Comparison of ENCODE assay signal across 1 cellular context in the genomic region with DNA sequence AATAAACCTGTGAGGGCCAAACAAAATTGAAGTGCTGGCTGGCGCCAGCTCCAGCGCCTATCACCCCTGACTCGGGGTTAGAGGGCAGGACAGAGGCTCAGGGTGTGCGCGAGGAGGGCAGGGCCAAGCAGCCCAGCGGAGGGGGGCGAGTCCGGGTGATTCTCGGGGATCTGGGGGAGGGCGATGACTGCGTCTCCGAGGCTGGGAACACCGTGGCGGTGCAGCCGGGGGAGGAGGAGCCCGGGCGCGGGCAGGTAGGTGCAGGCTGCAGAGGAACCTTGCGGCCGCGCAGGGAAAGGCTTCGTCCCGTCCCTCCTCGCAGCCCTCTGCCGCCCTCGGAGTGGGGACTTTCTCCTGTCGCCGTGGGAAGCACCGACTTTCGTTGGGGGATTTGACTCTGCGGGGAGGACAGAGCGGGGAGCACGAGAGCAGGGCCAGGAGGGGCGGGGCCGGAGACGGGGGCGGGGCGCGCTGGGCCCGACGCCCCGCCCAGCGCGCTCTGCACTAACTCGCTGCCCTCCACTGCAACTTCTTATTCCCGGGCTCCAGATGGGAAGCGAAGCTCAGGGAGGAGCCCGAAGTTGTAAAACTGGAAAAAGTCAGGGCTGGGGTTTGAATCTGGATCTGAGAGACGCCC.
TF ChIP-seq lines count a peak whose summit lies in the region.

No MANE protein-coding gene starts in this region.

TF ChIP-seq in SK-N-SH treated with all-trans-retinoic acid at 6 μM for 48 hours, 23 proteins besides CTCF, POLR2A, EP300 and RAD21 (continued from another document):
- TF ChIP-seq, protein P1, sequence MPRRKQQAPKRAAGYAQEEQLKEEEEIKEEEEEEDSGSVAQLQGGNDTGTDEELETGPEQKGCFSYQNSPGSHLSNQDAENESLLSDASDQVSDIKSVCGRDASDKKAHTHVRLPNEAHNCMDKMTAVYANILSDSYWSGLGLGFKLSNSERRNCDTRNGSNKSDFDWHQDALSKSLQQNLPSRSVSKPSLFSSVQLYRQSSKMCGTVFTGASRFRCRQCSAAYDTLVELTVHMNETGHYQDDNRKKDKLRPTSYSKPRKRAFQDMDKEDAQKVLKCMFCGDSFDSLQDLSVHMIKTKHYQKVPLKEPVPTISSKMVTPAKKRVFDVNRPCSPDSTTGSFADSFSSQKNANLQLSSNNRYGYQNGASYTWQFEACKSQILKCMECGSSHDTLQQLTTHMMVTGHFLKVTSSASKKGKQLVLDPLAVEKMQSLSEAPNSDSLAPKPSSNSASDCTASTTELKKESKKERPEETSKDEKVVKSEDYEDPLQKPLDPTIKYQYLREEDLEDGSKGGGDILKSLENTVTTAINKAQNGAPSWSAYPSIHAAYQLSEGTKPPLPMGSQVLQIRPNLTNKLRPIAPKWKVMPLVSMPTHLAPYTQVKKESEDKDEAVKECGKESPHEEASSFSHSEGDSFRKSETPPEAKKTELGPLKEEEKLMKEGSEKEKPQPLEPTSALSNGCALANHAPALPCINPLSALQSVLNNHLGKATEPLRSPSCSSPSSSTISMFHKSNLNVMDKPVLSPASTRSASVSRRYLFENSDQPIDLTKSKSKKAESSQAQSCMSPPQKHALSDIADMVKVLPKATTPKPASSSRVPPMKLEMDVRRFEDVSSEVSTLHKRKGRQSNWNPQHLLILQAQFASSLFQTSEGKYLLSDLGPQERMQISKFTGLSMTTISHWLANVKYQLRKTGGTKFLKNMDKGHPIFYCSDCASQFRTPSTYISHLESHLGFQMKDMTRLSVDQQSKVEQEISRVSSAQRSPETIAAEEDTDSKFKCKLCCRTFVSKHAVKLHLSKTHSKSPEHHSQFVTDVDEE (CRISPR knock-in tag; IDR thresholded peaks at IDR 0.05) = no peak
- no peak for TF ChIP-seq ZNF70 (CRISPR knock-in tag; IDR thresholded peaks at IDR 0.05)
- TF ChIP-seq ZFP30 (CRISPR knock-in tag; IDR thresholded peaks at IDR 0.05) = no peak
- no peak for TF ChIP-seq ESRRG (CRISPR knock-in tag; IDR thresholded peaks at IDR 0.05)
- TF ChIP-seq ZNF565 (CRISPR knock-in tag; conservative IDR thresholded peaks at IDR 0.05; ENCODE audit: low read depth) = no peak
- no peak for TF ChIP-seq CSDC2 (CRISPR knock-in tag; IDR thresholded peaks at IDR 0.05)
- no peak for TF ChIP-seq CREB5 (CRISPR knock-in tag; IDR thresholded peaks at IDR 0.05; ENCODE audit: low read depth)
- no peak for TF ChIP-seq RARB (CRISPR knock-in tag; IDR thresholded peaks at IDR 0.05)
- no peak for TF ChIP-seq ARNTL (CRISPR knock-in tag; IDR thresholded peaks at IDR 0.05; ENCODE audit: borderline replicate concordance, low read depth)
TF ChIP-seq in SK-N-SH treated with all-trans-retinoic acid at 6 μM for 48 hours: peak in this region for 0.
